ENCODE assay signal across 8 cellular contexts in the genomic region with DNA sequence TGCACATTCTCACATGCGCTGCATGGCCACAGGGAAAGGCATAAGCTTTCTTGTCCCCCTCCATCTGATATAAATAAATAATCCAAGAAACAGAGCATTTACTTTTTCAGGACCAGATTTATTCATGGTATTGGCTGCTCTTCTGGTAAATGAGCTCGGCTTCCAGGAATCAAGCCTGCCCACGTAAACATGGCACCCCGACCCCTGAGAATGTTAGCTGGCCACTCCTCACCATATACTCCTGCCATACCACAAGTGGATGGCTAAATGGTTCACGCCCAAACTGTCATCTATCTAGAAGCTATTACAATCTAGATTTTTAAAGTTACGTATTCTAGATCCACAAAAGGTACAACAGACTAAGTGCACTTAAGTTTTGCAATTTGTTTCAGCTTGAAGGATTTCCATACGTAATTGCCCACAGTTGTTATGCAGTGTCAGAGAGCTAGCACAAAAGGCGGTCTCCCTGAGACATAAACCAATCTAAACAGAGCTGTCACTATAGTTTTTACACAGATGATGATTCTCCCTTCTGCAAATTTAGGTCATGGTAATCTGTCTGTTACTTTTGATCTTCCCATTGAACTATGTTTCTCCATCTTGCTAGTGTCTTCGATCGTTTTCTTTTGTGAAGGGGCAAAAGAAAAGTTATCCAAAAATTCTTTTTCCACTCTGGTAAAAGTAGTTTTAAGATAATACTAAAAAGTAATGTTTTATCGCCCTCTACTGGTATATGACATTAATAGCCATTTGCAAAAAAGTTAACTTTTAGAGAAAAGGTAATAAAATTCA. TPM values are rescaled to one million over a fixed set of nuclear protein-coding genes. Genes with fewer than 3 reads are reported as not detected.
DNase-seq lines count a peak whose midpoint lies in the region; ATAC-seq, FAIRE-seq and TF ChIP-seq lines count a peak whose summit lies in the region.

No MANE protein-coding gene starts in this region.

- H4K20me1 ChIP-seq in Loucy (ENCODE audit: insufficient read depth, low read length, poor library complexity, severe bottlenecking) = no peaks in the 10 kb centered on the region

- H3K4me3 ChIP-seq in Loucy (ENCODE audit: low read length, poor library complexity, severe bottlenecking) (no peak overlapping the region), kidney epithelial cell (ENCODE audit: low read depth, low read length) (no peak overlapping the region)

- H3K4me3 Mint-ChIP-seq in activated CD8-positive, alpha-beta T cell treated with anti-CD3 and anti-CD28 coated beads, Interleukin-2, amount 10 ng/mL, durations not matched to agents 7 days and 5 days = no peak overlapping the region
- peak overlapping the region; percentile 8 for H3K4me3 Mint-ChIP-seq in type B pancreatic cell

- TF ChIP-seq CTCF in Loucy (conservative IDR thresholded peaks at IDR 0.05; ENCODE audit: low read length) = peak; percentile 73
- TF ChIP-seq CTCF in kidney epithelial cell (IDR thresholded peaks at IDR 0.05; ENCODE audit: insufficient read depth, low read length, poor library complexity, severe bottlenecking) = peak; percentile 29
- peak; percentile 91 for TF ChIP-seq CTCF in type B pancreatic cell (conservative IDR thresholded peaks at IDR 0.05)

- DNase-seq in activated CD8-positive, alpha-beta T cell treated with anti-CD3 and anti-CD28 coated beads, Interleukin-2, amount 10 ng/mL, durations not matched to agents 7 days and 5 days = no peak
- DNase-seq in kidney epithelial cell (ENCODE audit: low read depth) = no peak
- DNase-seq in type B pancreatic cell (ENCODE audit: extremely low spot score, unreplicated experiment) = no peak
- DNase-seq in stimulated activated CD4-positive, alpha-beta T cell treated with anti-CD3 and anti-CD28 coated beads, Interleukin-4, amount 100 ng/mL, for 4 hours = no peak
- DNase-seq in amygdala (lab: John Stamatoyannopoulos, UW) = no peak

- no peaks in the 10 kb centered on the region for H3K27me3 Mint-ChIP-seq in activated CD8-positive, alpha-beta T cell treated with anti-CD3 and anti-CD28 coated beads, Interleukin-2, amount 10 ng/mL, durations not matched to agents 7 days and 5 days (ENCODE audit: low read depth)
- H3K27me3 Mint-ChIP-seq in type B pancreatic cell = no peaks in the 10 kb centered on the region

- no peaks in the 10 kb centered on the region for H3F3A ChIP-seq in Loucy (ENCODE audit: low read depth)

- H2AFZ ChIP-seq in Loucy (ENCODE audit: low read length) = no peak overlapping the region

- peak overlapping the region; percentile 14 for H3K27ac Mint-ChIP-seq in activated CD8-positive, alpha-beta T cell treated with anti-CD3 and anti-CD28 coated beads, Interleukin-2, amount 10 ng/mL, durations not matched to agents 7 days and 5 days
- no peak overlapping the region for H3K27ac Mint-ChIP-seq in type B pancreatic cell

- POLR2A ChIA-PET in activated CD8-positive, alpha-beta T cell treated with anti-CD3 and anti-CD28 coated beads, Interleukin-2, amount 10 ng/mL, durations not matched to agents 7 days and 5 days (lab: Charles Lee) = interaction anchor here (0.6 kb wide), 1 partner anchor 356 kb away, joined by 3 read pairs; no protein-coding TSS in a partner anchor

- no peaks in the 10 kb centered on the region for H3K9me3 Mint-ChIP-seq in activated CD8-positive, alpha-beta T cell treated with anti-CD3 and anti-CD28 coated beads, Interleukin-2, amount 10 ng/mL, durations not matched to agents 7 days and 5 days (ENCODE audit: insufficient read depth)
- peaks cover 4% of the 10 kb centered on the region for H3K9me3 Mint-ChIP-seq in type B pancreatic cell

- H3K27me3 ChIP-seq in Loucy (ENCODE audit: insufficient read depth, low read length, poor library complexity, severe bottlenecking) (no peaks in the 10 kb centered on the region), kidney epithelial cell (ENCODE audit: control insufficient read depth, insufficient read depth, low read length) (no peaks in the 10 kb centered on the region)

- no peaks in the 10 kb centered on the region for H3K9me2 ChIP-seq in Loucy (replicated peaks; ENCODE audit: low read depth, low read length)

- peaks cover 7% of the 10 kb centered on the region for H3K4me1 Mint-ChIP-seq in activated CD8-positive, alpha-beta T cell treated with anti-CD3 and anti-CD28 coated beads, Interleukin-2, amount 10 ng/mL, durations not matched to agents 7 days and 5 days (ENCODE audit: low read depth)
- H3K4me1 Mint-ChIP-seq in type B pancreatic cell (ENCODE audit: unreplicated experiment) = peaks cover 12% of the 10 kb centered on the region

- H3K36me3 Mint-ChIP-seq in activated CD8-positive, alpha-beta T cell treated with anti-CD3 and anti-CD28 coated beads, Interleukin-2, amount 10 ng/mL, durations not matched to agents 7 days and 5 days (ENCODE audit: low read depth) = no peaks in the 10 kb centered on the region
- H3K36me3 Mint-ChIP-seq in type B pancreatic cell = no peaks in the 10 kb centered on the region

- no peak for ATAC-seq in activated CD8-positive, alpha-beta T cell treated with anti-CD3 and anti-CD28 coated beads, Interleukin-2, amount 10 ng/mL, durations not matched to agents 7 days and 5 days
- ATAC-seq in HG03432 (IDR thresholded peaks at IDR 0.05; ENCODE audit: unreplicated experiment) = no peak

- H3K9me3 ChIP-seq in Loucy (ENCODE audit: insufficient read depth, low read depth, low read length) = no peaks in the 10 kb centered on the region

- H3K9ac ChIP-seq in Loucy (ENCODE audit: low read depth, low read length, poor library complexity, severe bottlenecking) = no peak overlapping the region

- no peaks in the 10 kb centered on the region for H3K79me2 ChIP-seq in Loucy (ENCODE audit: insufficient read depth, low read length)

- CTCF ChIA-PET in activated CD8-positive, alpha-beta T cell treated with anti-CD3 and anti-CD28 coated beads, Interleukin-2, amount 10 ng/mL, durations not matched to agents 7 days and 5 days (lab: Charles Lee) = interaction anchor here (0.6 to 3.3 kb wide), 37 partner anchors 8 to 1001 kb away, joined by 3 to 27 read pairs (median 4); no protein-coding TSS in a partner anchor

- FAIRE-seq in G401.6 (lab: Jason Lieb, UNC) = peak; percentile 95

- peaks cover 11% of the 10 kb centered on the region for H3K4me1 ChIP-seq in Loucy (ENCODE audit: insufficient read depth, low read length, poor library complexity, severe bottlenecking)

- no peak overlapping the region for H3K4me2 ChIP-seq in Loucy (ENCODE audit: low read depth, low read length, poor library complexity, severe bottlenecking)

- H3K36me3 ChIP-seq in Loucy (ENCODE audit: insufficient read depth, low read length) (no peaks in the 10 kb centered on the region), kidney epithelial cell (ENCODE audit: control insufficient read depth, insufficient read depth, low read length) (no peaks in the 10 kb centered on the region)

RNA-seq across cellular contexts. Expression of a gene that starts 16.2 kb away (rescaled TPM):
- 10 to 100 TPM; 23.1 to 24.0 TPM for total RNA-seq in activated CD8-positive, alpha-beta T cell treated with anti-CD3 and anti-CD28 coated beads, Interleukin-2, amount 10 ng/mL, durations not matched to agents 7 days and 5 days
- total RNA-seq in kidney epithelial cell (17.0 and 17.7 TPM in 2 replicates), type B pancreatic cell (ENCODE audit: low replicate concordance) (16.9 and 21.5 TPM in 2 replicates)

Comparison
In these comparisons a context has a peak if more than half of its experiments do, and no peak if none do; other contexts are left out.
1. CTCF ChIP-seq: peak in every context shown above with its lines; median percentile 91 in type B pancreatic cell; 73 in Loucy; 29 in kidney epithelial cell.